Comparison of ENCODE assay signal across 19 cellular contexts in the genomic region with DNA sequence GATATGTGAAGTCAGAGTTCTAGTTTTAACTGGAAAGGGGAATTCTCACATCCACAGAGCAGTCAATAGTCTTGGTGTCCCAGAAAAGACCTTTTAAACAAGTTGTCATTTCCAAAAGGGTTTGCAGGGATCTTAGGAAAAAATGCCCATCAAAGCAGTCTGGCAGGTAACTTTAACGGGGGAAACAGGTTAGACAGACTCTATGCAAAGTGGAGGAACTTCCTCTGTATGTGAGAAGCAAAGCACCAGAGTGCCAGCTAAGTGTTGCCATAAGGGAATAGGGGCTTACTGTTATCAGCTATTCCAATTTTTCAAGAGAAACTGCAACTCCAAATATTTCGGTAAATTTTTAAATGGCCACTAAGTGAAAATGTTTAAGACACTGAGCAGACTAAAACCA.
A peak's percentile ranks its signal among the peaks of the same experiment; 100 is the strongest.
DNase-seq lines count a peak whose midpoint lies in the region; ATAC-seq, FAIRE-seq and TF ChIP-seq lines count a peak whose summit lies in the region.
"Had no signal": no experiment of that assay in that cellular context is flagged by ENCODE, and none has a peak within 500 bp of the region (broad histone marks: within the 10 kb centered on the region; RNA-seq: fewer than 3 reads in every experiment).

No MANE protein-coding gene starts in this region.

- H4K20me1 ChIP-seq in Karpas-422 (ENCODE audit: insufficient read depth, low read depth, low read length) (no peaks in the 10 kb centered on the region), H1 (replicated peaks in 1 of 2; ENCODE audit: control insufficient read depth in 1 of 2, insufficient read depth in 2 of 2, low read length in 2 of 2) (no peaks in the 10 kb centered on the region), hepatocyte (ENCODE audit: insufficient read depth, poor library complexity, severe bottlenecking) (no peaks in the 10 kb centered on the region)

- no peak for ATAC-seq in naive thymus-derived CD8-positive, alpha-beta T cell
- no peak for ATAC-seq in activated CD4-positive, CD25-positive, alpha-beta regulatory T cell treated with anti-CD3 and anti-CD28 coated beads, Interleukin-2, amount 50 U/mL, for 24 hours

- H3K4me2 ChIP-seq in Karpas-422 (ENCODE audit: low read depth, low read length, poor library complexity, severe bottlenecking) (peak overlapping the region; percentile 46), H1 (ENCODE audit: insufficient read depth in 1 of 2, low read depth in 2 of 2, low read length in 2 of 2) (no peak overlapping the region), hepatocyte (no peak overlapping the region)

- H4K91ac ChIP-seq in H1 (replicated peaks; ENCODE audit: insufficient read length, low read length) = no peak overlapping the region

- peaks cover 0 to 2% (median 0%) of the 10 kb centered on the region in 9 donors for H3K9me3 Mint-ChIP-seq in naive thymus-derived CD8-positive, alpha-beta T cell
- H3K9me3 Mint-ChIP-seq: CD4-positive, alpha-beta T cell; HFFc6 had no signal

- no peak overlapping the region for H2BK12ac ChIP-seq in H1 (ENCODE audit: low read depth, low read length)

- no peaks in the 10 kb centered on the region for H3K79me1 ChIP-seq in H1 (ENCODE audit: low read depth, low read length)

- H3K27ac ChIP-seq in Karpas-422 (ENCODE audit: low read length) (no peak overlapping the region), H1 (ENCODE audit: low read depth, low read length) (no peak overlapping the region), hepatocyte (no peak overlapping the region)

- no peak overlapping the region for H3K4ac ChIP-seq in H1 (replicated peaks; ENCODE audit: insufficient read length, low read depth, low read length)

- no peak overlapping the region for H3K18ac ChIP-seq in H1 (ENCODE audit: extremely low read depth, low read length)

- TF ChIP-seq RAD21 in H1 (IDR thresholded peaks at IDR 0.05 in 1 of 2, conservative IDR thresholded peaks at IDR 0.05 in 1 of 2; ENCODE audit: low read depth in 2 of 2, low read length in 2 of 2) = no peak

- TF ChIP-seq POLR2A in H1 (IDR thresholded peaks at IDR 0.05; ENCODE audit: control extremely low read depth in 1 of 2, low read depth in 2 of 2, low read length in 2 of 2) = no peak

- H3K27me3 ChIP-seq in Karpas-422 (ENCODE audit: low read length) (no peaks in the 10 kb centered on the region), H1 (replicated peaks in 1 of 4; ENCODE audit: control insufficient read depth in 3 of 4, extremely low read depth in 1 of 4, insufficient read depth in 3 of 4, low read length in 3 of 4) (no peaks in the 10 kb centered on the region), hepatocyte (no peaks in the 10 kb centered on the region)

- no peak overlapping the region for H2BK20ac ChIP-seq in H1 (ENCODE audit: low read length)

- no peak overlapping the region for H3K4me3 Mint-ChIP-seq in naive thymus-derived CD8-positive, alpha-beta T cell
- H3K4me3 Mint-ChIP-seq: B cell; CD4-positive, alpha-beta T cell; HFFc6 had no signal

- no peak overlapping the region for H2AK5ac ChIP-seq in H1 (ENCODE audit: low read depth, low read length)

- TF ChIP-seq CTCF in H1 (IDR thresholded peaks at IDR 0.05; ENCODE audit: control extremely low read depth in 1 of 3, insufficient read depth in 1 of 3, low read depth in 1 of 3, low read length in 3 of 3) (no peak), hepatocyte (IDR thresholded peaks at IDR 0.05; ENCODE audit: poor library complexity) (no peak)

- no peak overlapping the region for H4K8ac ChIP-seq in H1 (ENCODE audit: extremely low read depth, insufficient read depth, low read length)

- H3K79me2 ChIP-seq in Karpas-422 (ENCODE audit: low read length) (no peaks in the 10 kb centered on the region), H1 (ENCODE audit: control insufficient read depth in 1 of 2, insufficient read depth in 2 of 2, low read length in 2 of 2) (no peaks in the 10 kb centered on the region), hepatocyte (no peaks in the 10 kb centered on the region)

- no peak overlapping the region for H2BK5ac ChIP-seq in H1 (ENCODE audit: low read depth, low read length)

- POLR2A ChIA-PET in H1 (lab: Charles Lee; ENCODE audit: partially characterized antibody) = interaction anchor here (1.0 kb wide), 1 partner anchor 962 kb away, joined by 3 read pairs; no protein-coding TSS in a partner anchor
- POLR2A ChIA-PET in naive thymus-derived CD8-positive, alpha-beta T cell (lab: Charles Lee) = interaction anchor here (0.7 kb wide), 1 partner anchor 82 kb away, joined by 3 read pairs; no protein-coding TSS in a partner anchor

- H3K27ac Mint-ChIP-seq in naive thymus-derived CD8-positive, alpha-beta T cell = no peak overlapping the region
- H3K27ac Mint-ChIP-seq: B cell; CD4-positive, alpha-beta T cell; HFFc6 had no signal

- H2BK120ac ChIP-seq in H1 (replicated peaks; ENCODE audit: low read depth, low read length) = no peak overlapping the region

- H3K36me3 ChIP-seq in Karpas-422 (ENCODE audit: insufficient read depth, low read length) = no peaks in the 10 kb centered on the region
- H3K36me3 ChIP-seq in H1 (ENCODE audit: control insufficient read depth in 2 of 4, insufficient read depth in 4 of 4, low read length in 3 of 4) = no peaks in the 10 kb centered on the region; a peak in 1 of 8 replicates
- no peaks in the 10 kb centered on the region for H3K36me3 ChIP-seq in hepatocyte (replicated peaks; ENCODE audit: insufficient read depth, low read depth)

- WGBS in H1 (ENCODE audit: extremely low coverage in 1 of 2, insufficient coverage in 1 of 2, insufficient read length in 1 of 2, insufficient replicate concordance in 2 of 2, low coverage in 1 of 2, low lambda C conversion rate in 2 of 2, missing lambda C conversion rate in 1 of 2), 2 experiments = 50% methylated on average over 2 of the region's 2 CpGs; no CpG with 5 or more reads in 1 of the 2 experiments
- 45% methylated on average over 2 of the region's 2 CpGs for WGBS in hepatocyte (ENCODE audit: low lambda C conversion rate, missing lambda C conversion rate)

- H2BK15ac ChIP-seq in H1 (ENCODE audit: low read length) = no peak overlapping the region

- no peaks in the 10 kb centered on the region for H3K23me2 ChIP-seq in H1 (ENCODE audit: low read depth, low read length)

- H3K4me3 ChIP-seq in Karpas-422 (ENCODE audit: low read length) (peak overlapping the region; percentile 30; the same call in 1 of the 2 replicates), H1 (ENCODE audit: extremely low read depth in 1 of 4, insufficient read depth in 2 of 4, low read depth in 3 of 4, low read length in 4 of 4) (no peak overlapping the region), hepatocyte (no peak overlapping the region)

- H3K56ac ChIP-seq in H1 (replicated peaks; ENCODE audit: insufficient read length, low read depth, low read length) = no peak overlapping the region

- H3K4me1 ChIP-seq in Karpas-422 (ENCODE audit: low read length) (peaks cover 24% of the 10 kb centered on the region), H1 (replicated peaks in 1 of 4; ENCODE audit: control insufficient read depth in 3 of 4, insufficient read depth in 4 of 4, low read length in 3 of 4) (peaks cover 0 to 7% (median 6%) of the 10 kb centered on the region in 4 experiments; a peak in 4 of 7 replicates), hepatocyte (ENCODE audit: insufficient read depth) (no peaks in the 10 kb centered on the region)

- H3K9me3 ChIP-seq in Karpas-422 (ENCODE audit: low read length) (no peaks in the 10 kb centered on the region), H1 (ENCODE audit: insufficient read depth in 2 of 2, low read depth in 1 of 2, low read length in 1 of 2) (no peaks in the 10 kb centered on the region; a peak in 2 of 4 replicates), hepatocyte (ENCODE audit: low read depth) (no peaks in the 10 kb centered on the region)

- H4K5ac ChIP-seq in H1 (ENCODE audit: insufficient read length, low read depth, low read length) = no peak overlapping the region

- FAIRE-seq in H1 (lab: Jason Lieb, UNC) = peak; percentile 32
- FAIRE-seq: GM12892, HTR-8/SVneo had no signal

- H2AFZ ChIP-seq in Karpas-422 (ENCODE audit: low read length) (no peak overlapping the region), H1 (ENCODE audit: low read length) (no peak overlapping the region), hepatocyte (no peak overlapping the region)

- no peak for TF ChIP-seq EP300 in H1 (IDR thresholded peaks at IDR 0.05; ENCODE audit: borderline replicate concordance in 1 of 2, low read depth in 2 of 2, low read length in 2 of 2)

- H3K4me1 Mint-ChIP-seq in naive thymus-derived CD8-positive, alpha-beta T cell = peaks cover 0 to 2% (median 0%) of the 10 kb centered on the region in 4 donors
- H3K4me1 Mint-ChIP-seq: B cell had no signal

- H3K9ac ChIP-seq in Karpas-422 (ENCODE audit: low read length) = no peak overlapping the region
- no peak overlapping the region for H3K9ac ChIP-seq in H1 (replicated peaks in 1 of 4; ENCODE audit: extremely low read depth in 1 of 4, low read depth in 3 of 4, low read length in 3 of 4)

- H3K9me2 ChIP-seq in Karpas-422 (replicated peaks; ENCODE audit: insufficient read depth, low read length) (no peaks in the 10 kb centered on the region), hepatocyte (replicated peaks; ENCODE audit: insufficient read depth) (no peaks in the 10 kb centered on the region)

- no peak overlapping the region for H3K14ac ChIP-seq in H1 (ENCODE audit: insufficient read length)

- DNase-seq in NCI-H1417 (lab: John Stamatoyannopoulos, UW) = peak in 2 of 3 experiments; percentile 16 to 68
- no peak for DNase-seq in NCI-H1417 treated with DMSO at 0.1 percent for 48 hours (lab: John Stamatoyannopoulos, UW)
- no peak for DNase-seq in Karpas-422
- DNase-seq in NCI-H526 treated with DMSO at 0.1 percent for 48 hours (lab: John Stamatoyannopoulos, UW) = peak; percentile 4
- no peak for DNase-seq in H1 (ENCODE audit: low read depth in 1 of 2, low spot score in 2 of 2)
- no peak for DNase-seq in naive thymus-derived CD8-positive, alpha-beta T cell
- DNase-seq in hepatocyte (ENCODE audit: low spot score) = no peak
- DNase-seq: ACHN; C1 segment of cervical spinal cord; Calu3; CD4-positive, alpha-beta T cell; DND-41; GDM1; HCEC 1CT; HFFc6 had no signal

- peaks cover 0 to 7% (median 0%) of the 10 kb centered on the region in 3 donors for H3K36me3 Mint-ChIP-seq in naive thymus-derived CD8-positive, alpha-beta T cell

- H3K23ac ChIP-seq in H1 (ENCODE audit: insufficient read length) = no peak overlapping the region

- H3K27me3 Mint-ChIP-seq in naive thymus-derived CD8-positive, alpha-beta T cell = peaks cover 6 to 31% (median 21%) of the 10 kb centered on the region in 5 donors

- CTCF ChIA-PET in H1 (lab: Charles Lee; ENCODE audit: partially characterized antibody) = no interaction called here

TF ChIP-seq in H1, 55 proteins besides CTCF, POLR2A, EP300 and RAD21 (continues in another document):
- TF ChIP-seq, protein P1, sequence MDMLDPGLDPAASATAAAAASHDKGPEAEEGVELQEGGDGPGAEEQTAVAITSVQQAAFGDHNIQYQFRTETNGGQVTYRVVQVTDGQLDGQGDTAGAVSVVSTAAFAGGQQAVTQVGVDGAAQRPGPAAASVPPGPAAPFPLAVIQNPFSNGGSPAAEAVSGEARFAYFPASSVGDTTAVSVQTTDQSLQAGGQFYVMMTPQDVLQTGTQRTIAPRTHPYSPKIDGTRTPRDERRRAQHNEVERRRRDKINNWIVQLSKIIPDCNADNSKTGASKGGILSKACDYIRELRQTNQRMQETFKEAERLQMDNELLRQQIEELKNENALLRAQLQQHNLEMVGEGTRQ (IDR thresholded peaks at IDR 0.05; ENCODE audit: low read length) = no peak
- no peak for TF ChIP-seq EGR1 (IDR thresholded peaks at IDR 0.05; ENCODE audit: borderline replicate concordance, low read depth, low read length)

Comparison
In these comparisons a context has a peak if more than half of its experiments do, and no peak if none do; other contexts are left out.
1. DNase-seq: peak in NCI-H1417 (2 of 3) and NCI-H526 treated with DMSO at 0.1 percent for 48 hours (single experiment); none in NCI-H1417 treated with DMSO at 0.1 percent for 48 hours (single experiment), Karpas-422 (single experiment), H1 (0 of 2), naive thymus-derived CD8-positive, alpha-beta T cell (0 of 10) and hepatocyte (single experiment).